8 cellular contexts compared by ENCODE assay signal in genomic region chr11:3454844-3455243, GRCh38.
DNase-seq lines count a peak whose midpoint lies in the region; ATAC-seq, FAIRE-seq and TF ChIP-seq lines count a peak whose summit lies in the region.
"Not testable (repeated sequence)": the region's sequence is repeated elsewhere in the genome, so short reads cannot be mapped to it uniquely, and the experiment has no call there.

No MANE protein-coding gene starts in this region.

- 2% methylated on average over 16 of the region's 16 CpGs for WGBS in liver
- WGBS in tibial nerve, 2 donors, result 0 to 2% methylated on average over 14 to 16 of the region's 16 CpGs

- TF ChIP-seq POLR2A in tibial nerve (IDR thresholded peaks at IDR 0.05), result not testable (repeated sequence)

- not testable (repeated sequence) for H3K9me3 ChIP-seq in T-helper 17 cell (ENCODE audit: control insufficient read depth, low read length, poor library complexity, severe bottlenecking); liver (ENCODE audit: control insufficient read depth in 4 of 4, low read length in 3 of 4); skeletal muscle satellite cell (replicated peaks; ENCODE audit: low read length); tibial nerve

- H3K4me1 ChIP-seq in liver (ENCODE audit: control insufficient read depth in 4 of 4, insufficient read depth in 4 of 4, low read length in 3 of 4); skeletal muscle satellite cell (ENCODE audit: control insufficient read depth, insufficient read depth, low read length): not testable (repeated sequence)
- peaks cover 0 to 13% (median 0%) of the 10 kb centered on the region in 4 donors for H3K4me1 ChIP-seq in tibial nerve

- peak; percentile 44 for DNase-seq in G401 (ENCODE audit: low spot score)
- DNase-seq in NCI-H1092 (lab: John Stamatoyannopoulos, UW), result peak; percentile 13
- peak; percentile 18 to 33 (median 29) for DNase-seq in T-helper 17 cell
- DNase-seq in activated T-helper 1 cell treated with anti-CD3 and anti-CD28 coated beads, Interleukin-2, amount 50 U/mL, for 16 hours (ENCODE audit: low read depth in 1 of 2, low spot score in 1 of 2), result peak; percentile 5 to 17
- DNase-seq in tibial nerve (ENCODE audit: low spot score in 2 of 2), result peak; percentile 30 to 55

- H3K27ac Mint-ChIP-seq in T-helper 17 cell, result not testable (repeated sequence)

- H3K9ac ChIP-seq in liver (ENCODE audit: low read depth in 1 of 2, low read length in 2 of 2); skeletal muscle satellite cell (ENCODE audit: low read depth, low read length): not testable (repeated sequence)

- H3K4me3 Mint-ChIP-seq in T-helper 17 cell, result not testable (repeated sequence)

- not testable (repeated sequence) for H3K4me3 ChIP-seq in liver (ENCODE audit: low read depth in 1 of 3, low read length in 3 of 3); skeletal muscle satellite cell (ENCODE audit: low read length)
- peak overlapping the region in 1 of 4 donors; percentile 5 for H3K4me3 ChIP-seq in tibial nerve

- H3K36me3 Mint-ChIP-seq in T-helper 17 cell (ENCODE audit: low read depth), result not testable (repeated sequence)

- not testable (repeated sequence) for H3K27ac ChIP-seq in liver (ENCODE audit: low read depth in 1 of 2, low read length in 2 of 2); tibial nerve

- H3K4me1 Mint-ChIP-seq in T-helper 17 cell, result peaks cover 10% of the 10 kb centered on the region

- not testable (repeated sequence) for TF ChIP-seq EP300 in tibial nerve (IDR thresholded peaks at IDR 0.05)

- H3K27me3 Mint-ChIP-seq in T-helper 17 cell, result peaks cover 25% of the 10 kb centered on the region

- peak; percentile 76 to 80 for TF ChIP-seq RAD21 in liver (IDR thresholded peaks at IDR 0.05)

- TF ChIP-seq CTCF in liver (IDR thresholded peaks at IDR 0.05; ENCODE audit: low read depth, low read length, missing input control) (peak; percentile 64), tibial nerve (IDR thresholded peaks at IDR 0.05) (peak; percentile 67 to 85 (median 75))

- peak overlapping the region; percentile 52 for H3K4me2 ChIP-seq in skeletal muscle satellite cell (ENCODE audit: low read length)

- FAIRE-seq in endometrium (lab: Jason Lieb, UNC), result peak; percentile 87

- ATAC-seq in T-helper 17 cell, result not testable (repeated sequence)

- in situ Hi-C loops in G401 (cut with HindIII; ENCODE audit: low sequenced_read_pairs), result not testable (repeated sequence)

- H3K27me3 ChIP-seq in liver (ENCODE audit: control insufficient read depth in 4 of 4, insufficient read depth in 4 of 4, low read length in 3 of 4); skeletal muscle satellite cell (ENCODE audit: control insufficient read depth, insufficient read depth, low read length); tibial nerve: not testable (repeated sequence)

- not testable (repeated sequence) for H3K36me3 ChIP-seq in liver (ENCODE audit: control insufficient read depth in 4 of 4, insufficient read depth in 3 of 4, low read depth in 1 of 4, low read length in 3 of 4); skeletal muscle satellite cell (ENCODE audit: insufficient read depth, low read length); tibial nerve
